23 cellular contexts compared by ENCODE assay signal in the genomic region with DNA sequence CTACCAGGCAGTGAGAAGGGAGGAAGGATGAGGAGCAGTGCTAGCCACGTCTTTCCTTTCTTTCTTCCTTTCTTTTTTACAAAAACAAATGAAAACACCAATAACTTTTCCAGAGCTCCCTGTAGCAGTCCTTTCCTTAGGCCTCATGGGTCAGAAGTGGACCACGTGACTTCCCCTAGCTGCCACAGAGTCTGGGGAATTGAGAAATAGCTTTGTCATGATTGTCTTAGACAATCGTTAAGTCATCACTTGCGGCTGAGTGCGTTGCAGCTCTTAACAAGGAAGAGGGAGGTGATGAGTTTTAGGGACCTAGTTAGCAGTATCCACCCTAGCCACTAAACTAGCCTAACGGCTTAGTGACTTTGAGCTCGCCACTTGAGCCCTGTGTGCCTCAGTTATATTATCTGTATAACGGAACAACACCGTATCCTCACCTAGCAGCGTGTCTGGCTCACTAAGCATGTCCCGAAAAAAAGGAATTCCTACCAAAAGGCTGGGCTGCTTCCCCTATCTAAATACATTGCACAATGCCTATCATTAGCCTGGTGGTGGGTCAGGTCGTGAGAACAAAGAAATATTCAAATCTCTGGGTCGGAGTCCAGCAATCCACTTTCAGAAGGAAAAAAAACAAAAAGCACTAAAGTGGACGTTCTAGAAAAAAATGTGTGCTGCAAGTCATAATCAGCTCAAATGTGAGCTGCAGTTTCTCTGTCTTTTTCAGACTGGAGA.
"Had no signal": no experiment of that assay in that cellular context is flagged by ENCODE, and none has a peak within 500 bp of the region (broad histone marks: within the 10 kb centered on the region; RNA-seq: fewer than 3 reads in every experiment).

No MANE protein-coding gene starts in this region.

- H3K9me3 ChIP-seq: SJCRH30, SK-N-SH had no signal

- H3K4me1 ChIP-seq: SJCRH30 had no signal

- DNase-seq: activated CD4-positive, alpha-beta memory T cell treated with anti-CD3 and anti-CD28 coated beads, Interleukin-2, amount 10 ng/mL, durations not matched to agents 7 days and 5 days; activated CD4-positive, alpha-beta T cell treated with anti-CD3 and anti-CD28 coated beads for 36 hours; activated CD4-positive, alpha-beta T cell treated with anti-CD3 and anti-CD28 coated beads, Interleukin-2, amount 50 U/mL, for 1 hour; activated gamma-delta T cell treated with Interleukin-2 at 50 U/mL for 16 hours; activated naive CD4-positive, alpha-beta T cell treated with anti-CD3 and anti-CD28 coated beads, Interleukin-2, amount 10 ng/mL, durations not matched to agents 7 days and 5 days; activated naive CD8-positive, alpha-beta T cell treated with anti-CD3 and anti-CD28 coated beads for 36 hours; activated T-cell treated with anti-CD3 and anti-CD28 coated beads for 4 hours; activated T-cell treated with anti-CD3 and anti-CD28 coated beads, Interleukin-2, amount 50 U/mL, for 48 hours; brain microvascular endothelial cell; NCI-H1105 treated with DMSO at 0.1 percent for 48 hours; NCI-H1436 treated with DMSO at 0.1 percent for 48 hours; NCI-H187; NCI-H2081; NCI-H510A treated with DMSO at 0.1 percent for 48 hours; NK-92 treated with Interleukin-12 subunit alpha and Interleukin-12 subunit beta, amount 100 ng/mL, for 24 hours; Right ventricle myocardium superior; RPMI8226; SJCRH30; SK-N-SH; T-helper 1 cell; WERI-Rb-1 had no signal

- H3K9ac ChIP-seq: SK-N-SH had no signal

- H3K4me2 ChIP-seq: SK-N-SH had no signal

- ATAC-seq: activated CD4-positive, alpha-beta T cell treated with anti-CD3 and anti-CD28 coated beads for 36 hours; Panc1 had no signal

- H3K27ac ChIP-seq: brain microvascular endothelial cell, cardiac muscle cell, SJCRH30, WERI-Rb-1 had no signal

- H3K36me3 ChIP-seq: brain microvascular endothelial cell, cardiac muscle cell, SJCRH30, WERI-Rb-1 had no signal

- H3K27me3 ChIP-seq: brain microvascular endothelial cell, cardiac muscle cell, SJCRH30 had no signal

- H3K4me3 ChIP-seq: cardiac muscle cell, SJCRH30 had no signal
